ENCODE assay signal across 37 cellular contexts in genomic region chr4:91284480-91284879, GRCh38.
"Had no signal": no experiment of that assay in that cellular context is flagged by ENCODE, and none has a peak within 500 bp of the region (broad histone marks: within the 10 kb centered on the region; RNA-seq: fewer than 3 reads in every experiment).

No MANE protein-coding gene starts in this region.

- H3K27ac ChIP-seq: adrenal gland, body of pancreas, brain microvascular endothelial cell, cardiac muscle cell, VCaP had no signal

- ATAC-seq: activated CD8-positive, alpha-beta T cell treated with anti-CD3 and anti-CD28 coated beads for 36 hours; activated naive CD4-positive, alpha-beta T cell treated with anti-CD3 and anti-CD28 coated beads, Interleukin-2, amount 50 U/mL, for 72 hours; activated T-cell treated with anti-CD3 and anti-CD28 coated beads, Interleukin-2, amount 50 U/mL, for 4 hours; activated T-cell treated with anti-CD3 and anti-CD28 coated beads, Interleukin-2, amount 50 U/mL, for 72 hours; activated T-helper 17 cell treated with anti-CD3 and anti-CD28 coated beads, Interleukin-2, amount 50 U/mL, for 72 hours; body of pancreas had no signal

- H3K36me3 ChIP-seq: adrenal gland, brain microvascular endothelial cell, cardiac muscle cell had no signal

- DNase-seq: activated B cell treated with CpG ODN at 0.5 μM for 24 hours; activated CD4-positive, alpha-beta memory T cell treated with anti-CD3 and anti-CD28 coated beads for 36 hours; activated CD4-positive, alpha-beta T cell treated with anti-CD3 and anti-CD28 coated beads for 4 hours; activated CD4-positive, alpha-beta T cell treated with anti-CD3 and anti-CD28 coated beads, Interleukin-2, amount 10 ng/mL, durations not matched to agents 24 days and 14 days; activated CD4-positive, alpha-beta T cell treated with anti-CD3 and anti-CD28 coated beads, Interleukin-2, amount 50 U/mL, for 1 hour; activated CD4-positive, alpha-beta T cell treated with anti-CD3 and anti-CD28 coated beads, Interleukin-2, amount 50 U/mL, for 4 hours; activated CD4-positive, CD25-positive, alpha-beta regulatory T cell treated with anti-CD3 and anti-CD28 coated beads, Interleukin-2, amount 50 U/mL, for 72 hours; activated CD8-positive, alpha-beta memory T cell treated with anti-CD3 and anti-CD28 coated beads, Interleukin-2, amount 50 U/mL, for 4 hours; activated CD8-positive, alpha-beta T cell treated with anti-CD3 and anti-CD28 coated beads for 36 hours; activated effector memory CD4-positive, alpha-beta T cell treated with anti-CD3 and anti-CD28 coated beads, Interleukin-2, amount 50 U/mL, for 16 hours; activated gamma-delta T cell treated with Interleukin-2 at 50 U/mL for 16 hours; activated naive CD4-positive, alpha-beta T cell; activated naive CD4-positive, alpha-beta T cell treated with anti-CD3 and anti-CD28 coated beads for 36 hours; activated naive CD4-positive, alpha-beta T cell treated with anti-CD3 and anti-CD28 coated beads, Interleukin-2, amount 50 U/mL, for 16 hours; activated naive CD8-positive, alpha-beta T cell treated with anti-CD3 and anti-CD28 coated beads for 36 hours; activated T-cell treated with anti-CD3 and anti-CD28 coated beads for 4 hours; activated T-cell treated with anti-CD3 and anti-CD28 coated beads, Interleukin-2, amount 50 U/mL, for 1 hour; activated T-cell treated with anti-CD3 and anti-CD28 coated beads, Interleukin-2, amount 50 U/mL, for 4 hours; activated T-cell treated with anti-CD3 and anti-CD28 coated beads, Interleukin-2, amount 50 U/mL, for 72 hours; adrenal gland; amniotic stem cell; aorta; body of pancreas; brain microvascular endothelial cell; caudate nucleus; cerebellar nuclear complex; T-helper 1 cell; T-helper 2 cell; T-helper 9 cell had no signal

- H3K4me3 Mint-ChIP-seq: activated B cell treated with CpG ODN at 0.5 μM for 24 hours; activated CD4-positive, alpha-beta memory T cell treated with anti-CD3 and anti-CD28 coated beads for 36 hours; activated CD4-positive, alpha-beta T cell treated with anti-CD3 and anti-CD28 coated beads, Interleukin-2, amount 10 ng/mL, durations not matched to agents 24 days and 14 days; activated CD8-positive, alpha-beta T cell treated with anti-CD3 and anti-CD28 coated beads for 36 hours; activated naive CD4-positive, alpha-beta T cell treated with anti-CD3 and anti-CD28 coated beads for 36 hours; activated naive CD8-positive, alpha-beta T cell treated with anti-CD3 and anti-CD28 coated beads for 36 hours; activated T-cell treated with anti-CD3 and anti-CD28 coated beads, Interleukin-2, amount 50 U/mL, for 4 hours; activated T-cell treated with anti-CD3 and anti-CD28 coated beads, Interleukin-2, amount 50 U/mL, for 72 hours; activated T-helper 1 cell treated with anti-CD3 and anti-CD28 coated beads, Interleukin-12 subunit alpha, Interleukin-12 subunit beta, Interleukin-2, Interleukin-4 antibody, amounts not matched to agents 30 ng/mL and 10 ng/mL and 1 ng/mL, durations not matched to agents 14 hours and 24 hours and 36 hours; activated T-helper 17 cell treated with anti-CD3 and anti-CD28 coated beads, Interleukin-2, amount 50 U/mL, for 72 hours; central memory CD8-positive, alpha-beta T cell; T-helper 1 cell treated with Interleukin-12 subunit alpha and Interleukin-12 subunit beta and Interleukin-4 antibody, amounts not matched to agents 30 μg/mL and 1 μg/mL, for 36 hours; T-helper 2 cell treated with Interferon-gamma antibody and Interleukin-4, amounts not matched to agents 5 μg/mL and 100 μg/mL, for 36 hours had no signal

- H3K36me3 Mint-ChIP-seq: activated CD4-positive, alpha-beta memory T cell treated with anti-CD3 and anti-CD28 coated beads for 36 hours; activated naive CD4-positive, alpha-beta T cell treated with anti-CD3 and anti-CD28 coated beads, Interleukin-2, amount 50 U/mL, for 72 hours; activated naive CD8-positive, alpha-beta T cell treated with anti-CD3 and anti-CD28 coated beads for 36 hours had no signal

- H3K27ac Mint-ChIP-seq: activated B cell treated with CpG ODN at 0.5 μM for 24 hours; activated CD4-positive, alpha-beta memory T cell treated with anti-CD3 and anti-CD28 coated beads for 36 hours; activated CD4-positive, alpha-beta T cell treated with anti-CD3 and anti-CD28 coated beads, Interleukin-2, amount 10 ng/mL, durations not matched to agents 24 days and 14 days; activated CD8-positive, alpha-beta T cell treated with anti-CD3 and anti-CD28 coated beads for 36 hours; activated naive CD4-positive, alpha-beta T cell treated with anti-CD3 and anti-CD28 coated beads for 36 hours; activated naive CD4-positive, alpha-beta T cell treated with anti-CD3 and anti-CD28 coated beads, Interleukin-2, amount 50 U/mL, for 72 hours; activated naive CD8-positive, alpha-beta T cell treated with anti-CD3 and anti-CD28 coated beads for 36 hours; activated T-cell treated with anti-CD3 and anti-CD28 coated beads, Interleukin-2, amount 50 U/mL, for 72 hours; activated T-helper 1 cell treated with anti-CD3 and anti-CD28 coated beads, Interleukin-12 subunit alpha, Interleukin-12 subunit beta, Interleukin-2, Interleukin-4 antibody, amounts not matched to agents 30 ng/mL and 10 ng/mL and 1 ng/mL, durations not matched to agents 14 hours and 24 hours and 36 hours; activated T-helper 17 cell treated with anti-CD3 and anti-CD28 coated beads, Interleukin-2, amount 50 U/mL, for 72 hours; T-helper 1 cell treated with Interleukin-12 subunit alpha and Interleukin-12 subunit beta and Interleukin-4 antibody, amounts not matched to agents 30 μg/mL and 1 μg/mL, for 36 hours; T-helper 2 cell treated with Interferon-gamma antibody and Interleukin-4, amounts not matched to agents 5 μg/mL and 100 μg/mL, for 36 hours had no signal

- H3K4me3 ChIP-seq: adrenal gland, body of pancreas, cardiac muscle cell had no signal

- H3K4me1 ChIP-seq: adrenal gland had no signal

- H3K27me3 ChIP-seq: adrenal gland, body of pancreas, brain microvascular endothelial cell, cardiac muscle cell had no signal

- H3K27me3 Mint-ChIP-seq: activated B cell treated with CpG ODN at 0.5 μM for 24 hours; activated CD4-positive, alpha-beta memory T cell treated with anti-CD3 and anti-CD28 coated beads for 36 hours; activated CD4-positive, alpha-beta T cell treated with anti-CD3 and anti-CD28 coated beads, Interleukin-2, amount 10 ng/mL, durations not matched to agents 24 days and 14 days; activated CD8-positive, alpha-beta T cell treated with anti-CD3 and anti-CD28 coated beads for 36 hours; activated naive CD8-positive, alpha-beta T cell treated with anti-CD3 and anti-CD28 coated beads for 36 hours; activated T-helper 17 cell treated with anti-CD3 and anti-CD28 coated beads, Interleukin-2, amount 50 U/mL, for 72 hours; central memory CD8-positive, alpha-beta T cell had no signal

- H3K4me1 Mint-ChIP-seq: activated B cell treated with CpG ODN at 0.5 μM for 24 hours; activated CD4-positive, alpha-beta T cell treated with anti-CD3 and anti-CD28 coated beads, Interleukin-2, amount 10 ng/mL, durations not matched to agents 24 days and 14 days; activated naive CD8-positive, alpha-beta T cell treated with anti-CD3 and anti-CD28 coated beads for 36 hours; activated T-helper 17 cell treated with anti-CD3 and anti-CD28 coated beads, Interleukin-2, amount 50 U/mL, for 72 hours; central memory CD8-positive, alpha-beta T cell had no signal

- H3K9me3 Mint-ChIP-seq: activated B cell treated with CpG ODN at 0.5 μM for 24 hours; activated CD4-positive, alpha-beta T cell treated with anti-CD3 and anti-CD28 coated beads, Interleukin-2, amount 10 ng/mL, durations not matched to agents 24 days and 14 days; activated naive CD8-positive, alpha-beta T cell treated with anti-CD3 and anti-CD28 coated beads for 36 hours; T-helper 1 cell treated with Interleukin-12 subunit alpha and Interleukin-12 subunit beta and Interleukin-4 antibody, amounts not matched to agents 30 μg/mL and 1 μg/mL, for 36 hours had no signal

- H3K9me3 ChIP-seq: adrenal gland, body of pancreas had no signal
